ENCODE assay signal across 8 cellular contexts in the genomic region with DNA sequence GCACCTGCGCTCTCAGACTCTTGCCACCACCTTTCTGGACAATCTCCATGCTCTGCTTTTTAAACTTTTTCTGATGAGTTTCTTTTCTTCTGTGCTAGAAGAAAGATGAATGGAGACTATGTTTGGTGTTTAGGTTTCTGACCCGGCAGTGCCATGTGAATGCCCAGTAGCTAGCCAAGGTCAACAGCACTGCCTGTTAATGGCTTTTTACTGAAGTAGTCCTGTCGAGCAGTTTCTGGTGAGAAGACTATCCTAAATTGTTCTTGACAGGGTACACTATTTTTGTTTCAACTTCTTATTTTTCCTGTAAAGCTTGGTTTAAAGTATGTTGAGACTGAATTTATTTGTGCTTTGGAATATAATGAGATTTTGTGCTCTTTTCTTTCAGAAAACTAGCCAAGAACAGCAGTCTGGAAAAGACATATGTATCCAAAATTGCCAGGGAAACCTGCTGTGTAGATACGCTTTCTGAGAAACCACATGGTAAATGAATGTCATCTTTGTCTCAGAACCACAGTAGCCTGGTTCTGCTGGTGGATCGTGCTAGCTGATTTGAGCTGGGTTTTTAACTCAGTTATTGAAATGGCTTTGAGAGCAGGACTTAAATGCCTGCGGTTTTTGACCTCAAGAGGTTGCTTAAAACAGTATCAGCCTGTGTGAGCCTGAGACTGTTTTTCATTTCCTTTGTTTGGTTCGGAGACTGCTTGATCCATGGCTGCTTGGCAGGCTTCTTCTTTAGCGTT. TPM values are rescaled to one million over a fixed set of nuclear protein-coding genes. Genes with fewer than 3 reads are reported as not detected.
A peak's percentile ranks its signal among the peaks of the same experiment; 100 is the strongest.
DNase-seq lines count a peak whose midpoint lies in the region; ATAC-seq and TF ChIP-seq lines count a peak whose summit lies in the region.

No MANE protein-coding gene starts in this region.

- H3K9me3 ChIP-seq in ascending aorta = no peaks in the 10 kb centered on the region

- peak; percentile 26 for DNase-seq in activated CD4-positive, alpha-beta T cell treated with anti-CD3 and anti-CD28 coated beads for 48 hours
- no peak for DNase-seq in activated CD4-positive, alpha-beta T cell treated with anti-CD3 and anti-CD28 coated beads, Interleukin-2, amount 50 U/mL, for 1 hour
- DNase-seq in ascending aorta (ENCODE audit: low spot score in 2 of 2) = no peak
- DNase-seq in naive thymus-derived CD8-positive, alpha-beta T cell = peak in 4 of 10 donors; percentile 9 to 40 (median 27)
- DNase-seq in progenitor cell of endocrine pancreas (ENCODE audit: low spot score, unreplicated experiment) = no peak
- no peak for DNase-seq in DMS 273 treated with DMSO at 0.1 percent for 48 hours (lab: John Stamatoyannopoulos, UW)

- H3K4me1 Mint-ChIP-seq in IgD-negative memory B cell (peaks cover 62 to 69% (median 65%) of the 10 kb centered on the region in 3 donors), progenitor cell of endocrine pancreas (ENCODE audit: low read depth) (peaks cover 2% of the 10 kb centered on the region)
- peaks cover 49 to 92% (median 83%) of the 10 kb centered on the region in 4 donors for H3K4me1 Mint-ChIP-seq in naive thymus-derived CD8-positive, alpha-beta T cell

- H3K27me3 Mint-ChIP-seq in IgD-negative memory B cell (peaks cover 1% of the 10 kb centered on the region), progenitor cell of endocrine pancreas (no peaks in the 10 kb centered on the region)
- H3K27me3 Mint-ChIP-seq in naive thymus-derived CD8-positive, alpha-beta T cell = no peaks in the 10 kb centered on the region

- TF ChIP-seq CTCF in ascending aorta (IDR thresholded peaks at IDR 0.05) (no peak), progenitor cell of endocrine pancreas (IDR thresholded peaks at IDR 0.05; ENCODE audit: unreplicated experiment) (no peak)

- peak overlapping the region; percentile 30 to 87 (median 52) for H3K4me3 Mint-ChIP-seq in IgD-negative memory B cell
- peak overlapping the region; percentile 6 to 65 (median 48) for H3K4me3 Mint-ChIP-seq in naive thymus-derived CD8-positive, alpha-beta T cell
- no peak overlapping the region for H3K4me3 Mint-ChIP-seq in progenitor cell of endocrine pancreas (ENCODE audit: low read depth)

- intact Hi-C loops in ascending aorta (cut with DNase I) = no loop called here

- no peaks in the 10 kb centered on the region for H3K9me3 Mint-ChIP-seq in IgD-negative memory B cell
- H3K9me3 Mint-ChIP-seq in naive thymus-derived CD8-positive, alpha-beta T cell = no peaks in the 10 kb centered on the region
- H3K9me3 Mint-ChIP-seq in progenitor cell of endocrine pancreas (ENCODE audit: low read depth) = no peaks in the 10 kb centered on the region

- POLR2A ChIA-PET in naive thymus-derived CD8-positive, alpha-beta T cell (lab: Charles Lee) = interaction anchor here (0.6 to 1.9 kb wide), 5 partner anchors 9 to 86 kb away, joined by 3 to 4 read pairs (median 3); no protein-coding TSS in a partner anchor

- peak; percentile 75 to 83 for ATAC-seq in naive thymus-derived CD8-positive, alpha-beta T cell
- no peak for ATAC-seq in HG03139 (IDR thresholded peaks at IDR 0.05; ENCODE audit: unreplicated experiment)

- H3K27ac Mint-ChIP-seq in IgD-negative memory B cell = peak overlapping the region; percentile 67 to 92 (median 77)
- peak overlapping the region; percentile 41 to 84 (median 76) for H3K27ac Mint-ChIP-seq in naive thymus-derived CD8-positive, alpha-beta T cell
- H3K27ac Mint-ChIP-seq in progenitor cell of endocrine pancreas = no peak overlapping the region

- peak overlapping the region; percentile 23 to 29 for H3K27ac ChIP-seq in ascending aorta

- peaks cover 0 to 5% of the 10 kb centered on the region in 2 donors for H3K4me1 ChIP-seq in ascending aorta

- H3K36me3 Mint-ChIP-seq in IgD-negative memory B cell (peaks cover 9% of the 10 kb centered on the region), progenitor cell of endocrine pancreas (ENCODE audit: insufficient read depth) (no peaks in the 10 kb centered on the region)
- H3K36me3 Mint-ChIP-seq in naive thymus-derived CD8-positive, alpha-beta T cell = peaks cover 4 to 82% (median 11%) of the 10 kb centered on the region in 3 donors

- no peak overlapping the region for H3K4me3 ChIP-seq in ascending aorta

- H3K36me3 ChIP-seq in ascending aorta = peaks cover 6 to 10% of the 10 kb centered on the region in 2 donors

- H3K27me3 ChIP-seq in ascending aorta = no peaks in the 10 kb centered on the region

RNA-seq across cellular contexts. Expression of gene KCNS1, which starts 48.1 kb away (rescaled TPM):
- polyA plus RNA-seq in IgD-negative memory B cell = not detected
- not detected for total RNA-seq in ascending aorta
- not detected for total RNA-seq in naive thymus-derived CD8-positive, alpha-beta T cell
- not detected for polyA plus RNA-seq in naive thymus-derived CD8-positive, alpha-beta T cell
- total RNA-seq in progenitor cell of endocrine pancreas = 0.07 and 0.12 TPM in 2 replicates
